20 cellular contexts compared by ENCODE assay signal in the genomic region with DNA sequence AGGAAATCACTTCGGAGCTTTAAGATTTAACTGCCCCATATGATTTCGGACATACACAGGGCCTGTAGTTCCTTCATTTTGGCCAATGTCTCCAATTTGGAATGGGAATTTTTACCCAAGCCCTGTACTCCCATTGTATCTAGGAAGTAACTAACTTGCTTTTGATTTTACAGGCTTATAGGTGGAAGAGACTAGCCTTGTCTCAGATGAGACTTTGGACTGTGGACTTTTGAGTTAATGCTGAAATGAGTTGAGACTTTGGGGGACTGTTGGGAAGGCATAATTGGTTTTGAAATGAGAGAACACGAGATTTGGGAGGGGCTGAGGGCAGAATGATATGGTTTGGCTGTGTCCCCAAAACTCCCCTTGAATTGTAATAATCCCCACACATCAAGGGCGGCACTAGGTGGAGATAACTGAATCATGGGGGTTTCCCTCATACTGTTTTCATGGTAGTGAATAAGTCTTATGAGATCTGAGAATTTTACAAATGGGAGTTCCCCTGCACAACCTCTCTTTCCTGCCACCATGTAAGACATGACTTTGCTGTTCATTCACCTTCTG.
DNase-seq lines count a peak whose midpoint lies in the region; ATAC-seq and TF ChIP-seq lines count a peak whose summit lies in the region.
"Had no signal": no experiment of that assay in that cellular context is flagged by ENCODE, and none has a peak within 500 bp of the region (broad histone marks: within the 10 kb centered on the region; RNA-seq: fewer than 3 reads in every experiment).

No MANE protein-coding gene starts in this region.

- H3K9me3 Mint-ChIP-seq in natural killer cell treated with Interleukin-12 subunit alpha and Interleukin-12 subunit beta and Interleukin-15 and Interleukin-18, amount 100 ng/mL, for 72 hours, result peaks cover 12% of the 10 kb centered on the region
- H3K9me3 Mint-ChIP-seq in natural killer cell (peaks cover 11 to 12% of the 10 kb centered on the region in 2 donors), activated B cell treated with CpG ODN at 0.5 μM for 24 hours (peaks cover 24% of the 10 kb centered on the region)

- CTCF ChIA-PET in activated B cell treated with CpG ODN at 0.5 μM for 24 hours (lab: Charles Lee), result no interaction called here

- intact Hi-C loops in natural killer cell (cut with micrococcal nuclease), result no loop called here
- intact Hi-C loops in activated B cell treated with CpG ODN at 0.5 μM for 24 hours (cut with micrococcal nuclease), result loop anchor here (5.0 kb wide), 1 partner anchor 63 kb away; no protein-coding TSS in a partner anchor

- H3K27ac Mint-ChIP-seq in natural killer cell treated with Interleukin-12 subunit alpha and Interleukin-12 subunit beta and Interleukin-15 and Interleukin-18, amount 100 ng/mL, for 72 hours, result no peak overlapping the region
- no peak overlapping the region for H3K27ac Mint-ChIP-seq in natural killer cell
- H3K27ac Mint-ChIP-seq in activated B cell treated with CpG ODN at 0.5 μM for 24 hours, result peak overlapping the region; percentile 59
- H3K27ac Mint-ChIP-seq: CD4-positive, alpha-beta memory T cell; HFFc6 had no signal

- DNase-seq in activated CD4-positive, CD25-positive, alpha-beta regulatory T cell (lab: John Stamatoyannopoulos, UW), result no peak
- no peak for DNase-seq in natural killer cell treated with Interleukin-12 subunit alpha and Interleukin-12 subunit beta and Interleukin-15 and Interleukin-18, amount 100 ng/mL, for 72 hours (ENCODE audit: low spot score)
- DNase-seq in natural killer cell (no peak), activated B cell treated with CpG ODN at 0.5 μM for 24 hours (no peak), DMS 273 (lab: John Stamatoyannopoulos, UW; ENCODE audit: unreplicated experiment) (no peak), NCI-H2029 (lab: John Stamatoyannopoulos, UW) (no peak)
- no peak for DNase-seq in stimulated activated naive CD8-positive, alpha-beta T cell treated with anti-CD3 and anti-CD28 coated beads, Interleukin-15, Interleukin-2, amounts not matched to agents 100 U/mL and 50 U/mL, for 24 hours
- DNase-seq: BE2C; CD4-positive, alpha-beta memory T cell; DMS79; HFFc6; IMR-90; Karpas-422; MG63; NCI-H1105; NCI-H1694; NCI-H2107; NCI-H2227 treated with DMSO at 0.1 percent for 48 hours; NCI-H524 had no signal

- TF ChIP-seq CTCF in natural killer cell (IDR thresholded peaks at IDR 0.05) (no peak), activated B cell treated with CpG ODN at 0.5 μM for 24 hours (IDR thresholded peaks at IDR 0.05) (no peak)

- H3K27me3 Mint-ChIP-seq in natural killer cell treated with Interleukin-12 subunit alpha and Interleukin-12 subunit beta and Interleukin-15 and Interleukin-18, amount 100 ng/mL, for 72 hours, result no peaks in the 10 kb centered on the region
- no peaks in the 10 kb centered on the region for H3K27me3 Mint-ChIP-seq in natural killer cell (ENCODE audit: low read depth in 2 of 2)
- H3K27me3 Mint-ChIP-seq in activated B cell treated with CpG ODN at 0.5 μM for 24 hours, result no peaks in the 10 kb centered on the region
- H3K27me3 Mint-ChIP-seq: CD4-positive, alpha-beta memory T cell had no signal

- H3K4me1 Mint-ChIP-seq in natural killer cell treated with Interleukin-12 subunit alpha and Interleukin-12 subunit beta and Interleukin-15 and Interleukin-18, amount 100 ng/mL, for 72 hours (ENCODE audit: low read depth in 2 of 2), result no peaks in the 10 kb centered on the region
- H3K4me1 Mint-ChIP-seq in natural killer cell (no peaks in the 10 kb centered on the region), activated B cell treated with CpG ODN at 0.5 μM for 24 hours (peaks cover 48% of the 10 kb centered on the region)
- H3K4me1 Mint-ChIP-seq: CD4-positive, alpha-beta memory T cell had no signal

- H3K4me3 Mint-ChIP-seq in natural killer cell treated with Interleukin-12 subunit alpha and Interleukin-12 subunit beta and Interleukin-15 and Interleukin-18, amount 100 ng/mL, for 72 hours, result peak overlapping the region; percentile 21
- H3K4me3 Mint-ChIP-seq in natural killer cell, result no peak overlapping the region
- H3K4me3 Mint-ChIP-seq in activated B cell treated with CpG ODN at 0.5 μM for 24 hours, result no peak overlapping the region
- H3K4me3 Mint-ChIP-seq: CD4-positive, alpha-beta memory T cell; HFFc6 had no signal

- peaks cover 14% of the 10 kb centered on the region for H3K36me3 Mint-ChIP-seq in natural killer cell treated with Interleukin-12 subunit alpha and Interleukin-12 subunit beta and Interleukin-15 and Interleukin-18, amount 100 ng/mL, for 72 hours
- no peaks in the 10 kb centered on the region for H3K36me3 Mint-ChIP-seq in natural killer cell
- peaks cover 22% of the 10 kb centered on the region for H3K36me3 Mint-ChIP-seq in activated B cell treated with CpG ODN at 0.5 μM for 24 hours (ENCODE audit: low read depth)
- H3K36me3 Mint-ChIP-seq: CD4-positive, alpha-beta memory T cell had no signal

- POLR2A ChIA-PET in activated B cell treated with CpG ODN at 0.5 μM for 24 hours (lab: Charles Lee), result no interaction called here

- ATAC-seq in activated CD4-positive, CD25-positive, alpha-beta regulatory T cell treated with anti-CD3 and anti-CD28 coated beads, Interleukin-2, amount 50 U/mL, for 24 hours, result peak; percentile 48 to 51
- peak; percentile 65 to 70 for ATAC-seq in natural killer cell treated with Interleukin-12 subunit alpha and Interleukin-12 subunit beta and Interleukin-15 and Interleukin-18, amount 100 ng/mL, for 72 hours
- ATAC-seq in natural killer cell, result no peak
- peak; percentile 79 for ATAC-seq in activated B cell treated with CpG ODN at 0.5 μM for 24 hours (ENCODE audit: low read depth)
- ATAC-seq in stimulated activated naive CD8-positive, alpha-beta T cell treated with anti-CD3 and anti-CD28 coated beads, Interleukin-15, Interleukin-2, amounts not matched to agents 100 U/mL and 50 U/mL, for 24 hours, result peak; percentile 57

Comparison
In these comparisons a context has a peak if more than half of its experiments do, and no peak if none do; other contexts are left out.
1. ATAC-seq: peak in activated CD4-positive, CD25-positive, alpha-beta regulatory T cell treated with anti-CD3 and anti-CD28 coated beads, Interleukin-2, amount 50 U/mL, for 24 hours (2 of 2), natural killer cell treated with Interleukin-12 subunit alpha and Interleukin-12 subunit beta and Interleukin-15 and Interleukin-18, amount 100 ng/mL, for 72 hours (2 of 2), activated B cell treated with CpG ODN at 0.5 μM for 24 hours (single experiment) and stimulated activated naive CD8-positive, alpha-beta T cell treated with anti-CD3 and anti-CD28 coated beads, Interleukin-15, Interleukin-2, amounts not matched to agents 100 U/mL and 50 U/mL, for 24 hours (single experiment); none in natural killer cell (0 of 3).